ENCODE assay signal across 22 cellular contexts in the genomic region with DNA sequence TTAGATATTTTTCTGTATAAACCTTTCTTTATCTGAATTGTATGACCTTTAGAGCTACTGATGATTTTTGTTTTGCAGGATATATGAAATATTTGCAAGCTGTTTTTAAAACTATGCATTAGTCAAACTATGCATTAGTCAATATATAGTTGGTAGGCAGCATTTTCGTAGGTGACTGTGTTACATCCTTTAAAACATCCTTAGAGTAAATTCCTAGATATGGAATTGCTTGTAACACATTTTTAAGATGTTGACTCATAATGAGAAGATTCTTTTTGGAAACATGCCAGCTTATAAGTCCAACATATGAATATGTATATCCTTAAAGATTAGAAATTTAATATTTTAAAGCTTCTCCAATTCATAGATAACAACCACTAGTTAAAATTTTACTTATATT.
"Had no signal": no experiment of that assay in that cellular context is flagged by ENCODE, and none has a peak within 500 bp of the region (broad histone marks: within the 10 kb centered on the region; RNA-seq: fewer than 3 reads in every experiment).

No MANE protein-coding gene starts in this region.

- H3K4me3 ChIP-seq: ascending aorta, cardiac muscle cell, gastroesophageal sphincter, heart right ventricle, pancreas, right lobe of liver, stomach, vagina had no signal

- H3K9me3 ChIP-seq: ascending aorta, gastroesophageal sphincter, neutrophil, pancreas, right lobe of liver, stomach, vagina had no signal

- DNase-seq: activated CD4-positive, alpha-beta memory T cell treated with anti-CD3 and anti-CD28 coated beads for 36 hours; activated CD4-positive, alpha-beta T cell treated with anti-CD3 and anti-CD28 coated beads for 4 hours; activated naive CD4-positive, alpha-beta T cell; activated naive CD8-positive, alpha-beta T cell treated with anti-CD3 and anti-CD28 coated beads, Interleukin-2, amount 10 ng/mL, durations not matched to agents 7 days and 5 days; dermis blood vessel endothelial cell; effector memory CD4-positive, alpha-beta T cell; heart right ventricle; immature natural killer cell; natural killer cell; pancreas; right lobe of liver; small intestine; stimulated activated CD4-positive, alpha-beta T cell treated with anti-CD3 and anti-CD28 coated beads, Interleukin-4, amount 100 ng/mL, for 1 hour; stomach had no signal

- H3K9me3 Mint-ChIP-seq: WTC11 had no signal

- H3K4me3 Mint-ChIP-seq: activated CD4-positive, alpha-beta memory T cell treated with anti-CD3 and anti-CD28 coated beads for 36 hours; activated naive CD8-positive, alpha-beta T cell treated with anti-CD3 and anti-CD28 coated beads, Interleukin-2, amount 10 ng/mL, durations not matched to agents 7 days and 5 days; activated T-helper 17 cell treated with anti-CD3 and anti-CD28 coated beads, Interleukin-2, amount 50 U/mL, for 72 hours; immature natural killer cell; natural killer cell; T-helper 2 cell treated with Interferon-gamma antibody and Interleukin-4, amounts not matched to agents 5 μg/mL and 100 μg/mL, for 36 hours; WTC11 had no signal

- H3K27ac Mint-ChIP-seq: activated CD4-positive, alpha-beta memory T cell treated with anti-CD3 and anti-CD28 coated beads for 36 hours; activated naive CD8-positive, alpha-beta T cell treated with anti-CD3 and anti-CD28 coated beads, Interleukin-2, amount 10 ng/mL, durations not matched to agents 7 days and 5 days; activated T-helper 17 cell treated with anti-CD3 and anti-CD28 coated beads, Interleukin-2, amount 50 U/mL, for 72 hours; immature natural killer cell; natural killer cell; T-helper 2 cell treated with Interferon-gamma antibody and Interleukin-4, amounts not matched to agents 5 μg/mL and 100 μg/mL, for 36 hours; WTC11 had no signal

- H3K4me1 ChIP-seq: ascending aorta, gastroesophageal sphincter, heart right ventricle, pancreas, right lobe of liver, stomach, vagina had no signal

- H3K36me3 ChIP-seq: ascending aorta, cardiac muscle cell, gastroesophageal sphincter, heart right ventricle, neutrophil, pancreas, right lobe of liver, stomach, vagina had no signal

- H3K27me3 ChIP-seq: ascending aorta, cardiac muscle cell, gastroesophageal sphincter, heart right ventricle, neutrophil, right lobe of liver, stomach, vagina had no signal

- ATAC-seq: activated T-helper 17 cell treated with anti-CD3 and anti-CD28 coated beads, Interleukin-2, amount 50 U/mL, for 72 hours; gastroesophageal sphincter; heart right ventricle; natural killer cell; pancreas; right lobe of liver; WTC11 had no signal

- H3K4me1 Mint-ChIP-seq: activated naive CD8-positive, alpha-beta T cell treated with anti-CD3 and anti-CD28 coated beads, Interleukin-2, amount 10 ng/mL, durations not matched to agents 7 days and 5 days; activated T-helper 17 cell treated with anti-CD3 and anti-CD28 coated beads, Interleukin-2, amount 50 U/mL, for 72 hours; immature natural killer cell; natural killer cell; WTC11 had no signal

- H3K27me3 Mint-ChIP-seq: activated CD4-positive, alpha-beta memory T cell treated with anti-CD3 and anti-CD28 coated beads for 36 hours; activated naive CD8-positive, alpha-beta T cell treated with anti-CD3 and anti-CD28 coated beads, Interleukin-2, amount 10 ng/mL, durations not matched to agents 7 days and 5 days; activated T-helper 17 cell treated with anti-CD3 and anti-CD28 coated beads, Interleukin-2, amount 50 U/mL, for 72 hours had no signal

- H3K27ac ChIP-seq: ascending aorta, cardiac muscle cell, gastroesophageal sphincter, heart right ventricle, neutrophil, pancreas, right lobe of liver, stomach, vagina had no signal

- H3K36me3 Mint-ChIP-seq: activated CD4-positive, alpha-beta memory T cell treated with anti-CD3 and anti-CD28 coated beads for 36 hours; activated naive CD8-positive, alpha-beta T cell treated with anti-CD3 and anti-CD28 coated beads, Interleukin-2, amount 10 ng/mL, durations not matched to agents 7 days and 5 days; immature natural killer cell; natural killer cell; WTC11 had no signal
